In the genomic region with DNA sequence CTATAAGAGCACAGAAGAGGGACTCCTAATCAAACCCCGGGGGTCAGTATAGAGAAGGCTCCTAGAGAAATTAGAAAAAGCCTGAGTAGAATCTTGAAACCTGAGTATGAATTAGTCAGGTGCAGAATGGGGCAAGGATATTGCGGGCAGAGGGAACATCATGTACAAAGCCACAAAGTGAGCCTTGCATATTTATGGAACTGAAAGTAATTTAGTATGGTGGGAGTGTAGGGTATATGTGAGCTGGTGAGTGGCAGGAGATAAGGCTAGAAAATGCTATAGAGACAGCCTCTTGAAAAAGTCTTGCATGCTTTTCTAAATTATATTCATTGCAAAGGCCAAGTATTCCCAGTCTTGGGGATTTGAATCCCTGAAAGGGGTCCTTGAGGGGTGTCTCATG, we compare ENCODE assay signal across 11 cellular contexts.
DNase-seq lines count a peak whose midpoint lies in the region; ATAC-seq lines count a peak whose summit lies in the region.
"Had no signal": no experiment of that assay in that cellular context is flagged by ENCODE, and none has a peak within 500 bp of the region (broad histone marks: within the 10 kb centered on the region; RNA-seq: fewer than 3 reads in every experiment).

No MANE protein-coding gene starts in this region.

- no peaks in the 10 kb centered on the region for H3K36me3 ChIP-seq in CD4-positive, CD25-positive, alpha-beta regulatory T cell (ENCODE audit: control insufficient read depth, insufficient read depth, low read length)
- H3K36me3 ChIP-seq: prostate gland had no signal

- peak overlapping the region; percentile 80 for H3K27ac ChIP-seq in CD4-positive, CD25-positive, alpha-beta regulatory T cell (ENCODE audit: insufficient read depth, low read length, poor library complexity, severe bottlenecking)
- H3K27ac ChIP-seq: prostate gland had no signal

- no peaks in the 10 kb centered on the region for H3K9me3 ChIP-seq in CD4-positive, CD25-positive, alpha-beta regulatory T cell (ENCODE audit: control insufficient read depth in 2 of 2, low read length in 2 of 2)
- H3K9me3 ChIP-seq: prostate gland had no signal

- peak overlapping the region; percentile 87 to 97 (median 95) for H3K27ac Mint-ChIP-seq in CD4-positive, CD25-positive, alpha-beta regulatory T cell
- peak overlapping the region; percentile 76 for H3K27ac Mint-ChIP-seq in activated CD8-positive, alpha-beta T cell treated with anti-CD3 and anti-CD28 coated beads, Interleukin-2, amount 10 ng/mL, durations not matched to agents 7 days and 5 days

- DNase-seq in CD4-positive, CD25-positive, alpha-beta regulatory T cell = peak in 2 of 3 donors; percentile 9 to 53
- peak; percentile 61 for DNase-seq in activated CD8-positive, alpha-beta T cell treated with anti-CD3 and anti-CD28 coated beads, Interleukin-2, amount 10 ng/mL, durations not matched to agents 7 days and 5 days
- no peak for DNase-seq in retina
- no peak for DNase-seq in NK-92 treated with Interleukin-12 subunit alpha and Interleukin-12 subunit beta, amount 100 ng/mL, for 24 hours (lab: John Stamatoyannopoulos, UW)
- no peak for DNase-seq in cerebellar cortex (ENCODE audit: low spot score)
- DNase-seq: activated CD4-positive, alpha-beta T cell treated with anti-CD3 and anti-CD28 coated beads for 4 hours had no signal

- POLR2A ChIA-PET in activated CD8-positive, alpha-beta T cell treated with anti-CD3 and anti-CD28 coated beads, Interleukin-2, amount 10 ng/mL, durations not matched to agents 7 days and 5 days (lab: Charles Lee) = interaction anchor here (0.9 kb wide), 1 partner anchor 94 kb away, joined by 3 read pairs; a partner anchor contains a TSS

- peaks cover 94% of the 10 kb centered on the region for H3K4me1 ChIP-seq in CD4-positive, CD25-positive, alpha-beta regulatory T cell (ENCODE audit: control insufficient read depth, insufficient read depth, low read length, poor library complexity, severe bottlenecking)
- H3K4me1 ChIP-seq: prostate gland had no signal

- H3K36me3 Mint-ChIP-seq in CD4-positive, CD25-positive, alpha-beta regulatory T cell = peaks cover 11% of the 10 kb centered on the region
- peaks cover 64% of the 10 kb centered on the region for H3K36me3 Mint-ChIP-seq in activated CD8-positive, alpha-beta T cell treated with anti-CD3 and anti-CD28 coated beads, Interleukin-2, amount 10 ng/mL, durations not matched to agents 7 days and 5 days (ENCODE audit: low read depth)

- peak overlapping the region; percentile 74 for H3K4me3 ChIP-seq in CD4-positive, CD25-positive, alpha-beta regulatory T cell (ENCODE audit: low read depth, low read length)
- H3K4me3 ChIP-seq: prostate gland had no signal

- no peak for ATAC-seq in CD4-positive, CD25-positive, alpha-beta regulatory T cell (ENCODE audit: low read depth in 2 of 2)
- ATAC-seq in GM19351 (IDR thresholded peaks at IDR 0.05; ENCODE audit: unreplicated experiment) (peak; percentile 70), HG03342 (IDR thresholded peaks at IDR 0.05; ENCODE audit: unreplicated experiment) (peak; percentile 72), HG02588 (IDR thresholded peaks at IDR 0.05; ENCODE audit: unreplicated experiment) (no peak)
- peak; percentile 57 for ATAC-seq in activated CD8-positive, alpha-beta T cell treated with anti-CD3 and anti-CD28 coated beads, Interleukin-2, amount 10 ng/mL, durations not matched to agents 7 days and 5 days
- ATAC-seq: HepG2 had no signal

- peak overlapping the region; percentile 43 to 58 (median 48) for H3K4me3 Mint-ChIP-seq in CD4-positive, CD25-positive, alpha-beta regulatory T cell
- peak overlapping the region; percentile 37 for H3K4me3 Mint-ChIP-seq in activated CD8-positive, alpha-beta T cell treated with anti-CD3 and anti-CD28 coated beads, Interleukin-2, amount 10 ng/mL, durations not matched to agents 7 days and 5 days

- peaks cover 51 to 95% (median 83%) of the 10 kb centered on the region in 4 donors for H3K4me1 Mint-ChIP-seq in CD4-positive, CD25-positive, alpha-beta regulatory T cell
- H3K4me1 Mint-ChIP-seq in activated CD8-positive, alpha-beta T cell treated with anti-CD3 and anti-CD28 coated beads, Interleukin-2, amount 10 ng/mL, durations not matched to agents 7 days and 5 days (ENCODE audit: low read depth) = peaks cover 92% of the 10 kb centered on the region

- peaks cover 0 to 4% (median 1%) of the 10 kb centered on the region in 7 donors for H3K9me3 Mint-ChIP-seq in CD4-positive, CD25-positive, alpha-beta regulatory T cell
- H3K9me3 Mint-ChIP-seq in activated CD8-positive, alpha-beta T cell treated with anti-CD3 and anti-CD28 coated beads, Interleukin-2, amount 10 ng/mL, durations not matched to agents 7 days and 5 days (ENCODE audit: insufficient read depth) = no peaks in the 10 kb centered on the region

- CTCF ChIA-PET in activated CD8-positive, alpha-beta T cell treated with anti-CD3 and anti-CD28 coated beads, Interleukin-2, amount 10 ng/mL, durations not matched to agents 7 days and 5 days (lab: Charles Lee) = interaction anchor here (1.2 to 4.4 kb wide), 5 partner anchors 40 to 140 kb away, joined by 3 to 42 read pairs (median 6); a partner anchor contains a TSS

- no peaks in the 10 kb centered on the region for H3K27me3 ChIP-seq in CD4-positive, CD25-positive, alpha-beta regulatory T cell (ENCODE audit: control insufficient read depth, insufficient read depth, low read length)

- no peaks in the 10 kb centered on the region for H3K27me3 Mint-ChIP-seq in CD4-positive, CD25-positive, alpha-beta regulatory T cell
- no peaks in the 10 kb centered on the region for H3K27me3 Mint-ChIP-seq in activated CD8-positive, alpha-beta T cell treated with anti-CD3 and anti-CD28 coated beads, Interleukin-2, amount 10 ng/mL, durations not matched to agents 7 days and 5 days (ENCODE audit: low read depth)

Comparison
In these comparisons a context has a peak if more than half of its experiments do, and no peak if none do; other contexts are left out.
1. ATAC-seq: peak in GM19351 (single experiment), HG03342 (single experiment) and activated CD8-positive, alpha-beta T cell treated with anti-CD3 and anti-CD28 coated beads, Interleukin-2, amount 10 ng/mL, durations not matched to agents 7 days and 5 days (single experiment); none in CD4-positive, CD25-positive, alpha-beta regulatory T cell (0 of 2) and HG02588 (single experiment).
2. DNase-seq: peak in CD4-positive, CD25-positive, alpha-beta regulatory T cell (2 of 3) and activated CD8-positive, alpha-beta T cell treated with anti-CD3 and anti-CD28 coated beads, Interleukin-2, amount 10 ng/mL, durations not matched to agents 7 days and 5 days (single experiment); none in retina (single experiment), NK-92 treated with Interleukin-12 subunit alpha and Interleukin-12 subunit beta, amount 100 ng/mL, for 24 hours (single experiment) and cerebellar cortex (single experiment).